Comparison of ENCODE assay signal across 14 cellular contexts in genomic region chr16:86585821-86586611, GRCh38. TPM values are rescaled to one million over a fixed set of nuclear protein-coding genes. Genes with fewer than 3 reads are reported as not detected.
A peak's percentile ranks its signal among the peaks of the same experiment; 100 is the strongest.
DNase-seq lines count a peak whose midpoint lies in the region; ATAC-seq and TF ChIP-seq lines count a peak whose summit lies in the region.
"Had no signal": no experiment of that assay in that cellular context is flagged by ENCODE, and none has a peak within 500 bp of the region (broad histone marks: within the 10 kb centered on the region; RNA-seq: fewer than 3 reads in every experiment).

No MANE protein-coding gene starts in this region.

- WGBS in psoas muscle, 3 donors = 51 to 58% (median 55%) methylated on average over 10 of the region's 10 CpGs

- no peak for ATAC-seq in psoas muscle
- no peak for ATAC-seq in HG02623 (IDR thresholded peaks at IDR 0.05; ENCODE audit: unreplicated experiment)
- ATAC-seq in HG03460 (IDR thresholded peaks at IDR 0.05; ENCODE audit: unreplicated experiment) = no peak
- ATAC-seq: HCT116, K562 had no signal

- no peaks in the 10 kb centered on the region for H3K9me3 ChIP-seq in psoas muscle
- H3K9me3 ChIP-seq: adrenal gland had no signal

- H3K27me3 ChIP-seq in psoas muscle (ENCODE audit: insufficient read depth in 3 of 3, low read length in 2 of 3) = peaks cover 0 to 43% (median 1%) of the 10 kb centered on the region in 3 donors

- no peaks in the 10 kb centered on the region for H3K4me1 ChIP-seq in psoas muscle

- no peak overlapping the region; the same call in none of the 2 replicates for H3K4me3 ChIP-seq in AG10803 (ENCODE audit: low read length)
- no peak overlapping the region for H3K4me3 ChIP-seq in psoas muscle
- H3K4me3 ChIP-seq: adrenal gland, K562 had no signal

- TF ChIP-seq CTCF in AG10803 (conservative IDR thresholded peaks at IDR 0.05; ENCODE audit: low read length) (no peak), psoas muscle (IDR thresholded peaks at IDR 0.05) (no peak)

- DNase-seq in AG10803 (ENCODE audit: low read depth) (peak; percentile 85), RPMI7951 (ENCODE audit: low read depth) (peak; percentile 85), fibroblast of gingiva (ENCODE audit: low read depth) (peak; percentile 89), psoas muscle (no peak)
- DNase-seq in activated naive CD4-positive, alpha-beta T cell treated with anti-CD3 and anti-CD28 coated beads, Interleukin-2, amount 50 U/mL, for 16 hours = no peak
- DNase-seq in activated CD8-positive, alpha-beta memory T cell treated with anti-CD3 and anti-CD28 coated beads, Interleukin-2, amount 50 U/mL, for 4 hours = no peak

- intact Hi-C loops in psoas muscle (cut with DNase I) = loop anchor here in 1 of 2 donors (2.0 kb wide), 1 partner anchor 57 kb away; no protein-coding TSS in a partner anchor

- H3K27ac ChIP-seq in psoas muscle = peak overlapping the region; percentile 36
- H3K27ac ChIP-seq: C4-2B had no signal

- no peaks in the 10 kb centered on the region for H3K36me3 ChIP-seq in psoas muscle (ENCODE audit: insufficient read depth in 1 of 2, low read depth in 1 of 2)
- H3K36me3 ChIP-seq: adrenal gland had no signal

RNA-seq across cellular contexts. Expression of gene FOXL1, which starts 7.7 kb away (rescaled TPM):
- 4.3 and 5.7 TPM in 2 replicates for total RNA-seq in RPMI7951 (2014; rRNA removed; shearing (Covaris generic))
- under 1 TPM; 0.12 to 0.57 (median 0.31) TPM for total RNA-seq in psoas muscle
- 1 to 10 TPM in 1 of 3 donors, under 1 TPM in 2; 0.14 to 1.3 (median 0.18) TPM for polyA plus RNA-seq in psoas muscle
- total RNA-seq: K562; T-helper 2 cell treated with Interferon-gamma antibody and Interleukin-4, amounts not matched to agents 100 ng/mL and 5 ng/mL, for 36 hours had no signal
- polyA plus RNA-seq: K562 had no signal

RNA-seq across cellular contexts. Expression of gene FOXC2, which starts 19.4 kb away (rescaled TPM):
- total RNA-seq in RPMI7951 (2014; rRNA removed; shearing (Covaris generic)) = 1.3 and 1.6 TPM in 2 replicates
- total RNA-seq in psoas muscle = under 1 TPM; 0.15 to 0.34 (median 0.26) TPM
- under 1 TPM; 0.14 to 0.18 (median 0.16) TPM for polyA plus RNA-seq in psoas muscle
- total RNA-seq: T-helper 2 cell treated with Interferon-gamma antibody and Interleukin-4, amounts not matched to agents 100 ng/mL and 5 ng/mL, for 36 hours had no signal
- polyA plus RNA-seq: keratinocyte had no signal

RNA-seq across cellular contexts. Expression of gene MTHFSD, which starts 31.0 kb away (rescaled TPM):
- total RNA-seq in RPMI7951 (2014; rRNA removed; shearing (Covaris generic)) = 6.1 and 8.8 TPM in 2 replicates
- 10 to 100 TPM in 2 of 4 donors, 1 to 10 TPM in 2; 6.8 to 15.8 (median 11.5) TPM for total RNA-seq in psoas muscle
- 10 to 100 TPM in 1 of 3 donors, 1 to 10 TPM in 2; 4.3 to 16.0 (median 8.0) TPM for polyA plus RNA-seq in psoas muscle

Comparison
In these comparisons a context has a peak if more than half of its experiments do, and no peak if none do; other contexts are left out.
1. DNase-seq: peak in AG10803 (single experiment), RPMI7951 (single experiment) and fibroblast of gingiva (single experiment); none in psoas muscle (0 of 2), activated naive CD4-positive, alpha-beta T cell treated with anti-CD3 and anti-CD28 coated beads, Interleukin-2, amount 50 U/mL, for 16 hours (single experiment) and activated CD8-positive, alpha-beta memory T cell treated with anti-CD3 and anti-CD28 coated beads, Interleukin-2, amount 50 U/mL, for 4 hours (single experiment).